In the genomic region with DNA sequence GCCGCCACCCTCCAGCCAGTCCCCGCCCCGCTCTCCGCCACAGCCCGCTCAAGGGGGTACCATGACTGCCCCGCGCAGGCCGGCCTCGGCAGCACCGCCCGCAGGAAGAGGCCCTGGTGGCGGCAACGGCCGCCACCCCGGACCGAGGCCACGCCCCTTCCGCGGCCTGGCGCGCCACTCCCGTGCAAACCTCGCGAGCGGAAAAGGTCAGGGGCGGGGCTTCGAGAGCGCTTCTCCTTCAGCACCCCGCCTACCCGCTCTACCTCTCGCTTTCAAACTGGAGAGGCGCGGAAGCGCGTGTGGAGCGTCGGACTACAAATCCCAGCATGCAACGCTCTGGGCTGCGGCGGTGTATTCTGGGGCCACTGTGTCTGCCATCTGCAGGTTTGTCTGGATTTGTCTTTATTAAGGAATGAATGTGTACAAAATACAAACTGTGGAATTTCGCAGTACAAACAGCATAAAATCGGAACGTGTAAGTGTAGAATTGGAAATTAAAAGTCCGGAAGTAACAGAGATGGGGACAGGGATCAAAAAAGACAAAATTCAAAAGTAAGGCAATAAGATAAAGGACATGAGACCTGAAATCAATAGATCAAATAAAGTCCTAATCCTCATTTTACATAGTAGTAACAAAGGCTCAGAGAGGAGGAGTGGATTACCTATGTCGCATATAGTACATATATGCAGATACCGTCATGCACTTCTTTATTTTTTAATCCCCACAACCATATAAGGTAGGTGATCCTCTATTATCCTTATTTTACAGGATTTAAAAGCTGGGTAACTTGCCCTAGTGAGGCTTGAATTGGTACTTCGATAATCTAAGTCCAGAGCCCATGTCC, we compare ENCODE assay signal across 8 cellular contexts. TPM values are rescaled to one million over a fixed set of nuclear protein-coding genes. Genes with fewer than 3 reads are reported as not detected.
A peak's percentile ranks its signal among the peaks of the same experiment; 100 is the strongest.
DNase-seq lines count a peak whose midpoint lies in the region; ATAC-seq, FAIRE-seq and TF ChIP-seq lines count a peak whose summit lies in the region.

No MANE protein-coding gene starts in this region.

- TF ChIP-seq CTCF in body of pancreas (IDR thresholded peaks at IDR 0.05) = peak; percentile 26 to 77 (median 51)

- no peaks in the 10 kb centered on the region for H3K27me3 ChIP-seq in body of pancreas

- peak overlapping the region; percentile 74 to 92 (median 90) for H3K27ac ChIP-seq in body of pancreas

- intact Hi-C loops in body of pancreas (cut with DNase I) (no loop called here), sciatic nerve (cut with DNase I) (no loop called here)

- peak; percentile 99 for DNase-seq in NCI-H2107 (lab: John Stamatoyannopoulos, UW)
- DNase-seq in body of pancreas = peak; percentile 100
- DNase-seq in iPS DF 19.7 (ENCODE audit: low read depth, low spot score) = peak; percentile 94
- peak; percentile 99 for DNase-seq in sciatic nerve (ENCODE audit: low spot score)

- TF ChIP-seq POLR2A in body of pancreas (IDR thresholded peaks at IDR 0.05) = no peak

- FAIRE-seq in A204.1 (lab: Jason Lieb, UNC) (peak; percentile 98), TTC549 (lab: Jason Lieb, UNC) (peak; percentile 99)

- H3K36me3 ChIP-seq in body of pancreas (replicated peaks in 1 of 2; ENCODE audit: insufficient read depth in 1 of 2, low read depth in 2 of 2) = no peaks in the 10 kb centered on the region

- H3K4me3 ChIP-seq in body of pancreas = peak overlapping the region in 1 of 2 donors; percentile 98

- 8 to 21% methylated on average over 10 to 30 of the region's 47 CpGs for WGBS in body of pancreas, 2 donors

- peaks cover 0 to 3% (median 0%) of the 10 kb centered on the region in 3 donors for H3K9me3 ChIP-seq in body of pancreas

- ATAC-seq in GM18520 (IDR thresholded peaks at IDR 0.05; ENCODE audit: unreplicated experiment) (peak; percentile 89), HG03066 (IDR thresholded peaks at IDR 0.05; ENCODE audit: low read depth, unreplicated experiment) (peak; percentile 89), body of pancreas (peak; percentile 96), sciatic nerve (peak; percentile 98)

- H3K4me1 ChIP-seq in body of pancreas = peaks cover 37% of the 10 kb centered on the region

RNA-seq across cellular contexts. Expression of gene ADSS2, which starts 0.5 kb away (rescaled TPM):
- total RNA-seq in body of pancreas (10 to 100 TPM in 1 of 2 donors, 1 to 10 TPM in 1; 9.9 to 23.1 TPM), sciatic nerve (30.1 TPM)

RNA-seq across cellular contexts. Expression of gene CATSPERE, which starts 8.9 kb away (rescaled TPM):
- total RNA-seq in body of pancreas = 1 to 10 TPM in 1 of 2 donors, under 1 TPM in 1; 0.26 to 2.3 TPM
- total RNA-seq in sciatic nerve = 2.6 TPM
